In genomic region chr20:57947421-57948176, GRCh38 we compare ENCODE assay signal across 19 cellular contexts.
A peak's percentile ranks its signal among the peaks of the same experiment; 100 is the strongest.
DNase-seq lines count a peak whose midpoint lies in the region; ATAC-seq, FAIRE-seq and TF ChIP-seq lines count a peak whose summit lies in the region.
"Had no signal": no experiment of that assay in that cellular context is flagged by ENCODE, and none has a peak within 500 bp of the region (broad histone marks: within the 10 kb centered on the region; RNA-seq: fewer than 3 reads in every experiment).

No MANE protein-coding gene starts in this region.

- H3K9ac ChIP-seq in astrocyte (ENCODE audit: low read length), result peak overlapping the region; percentile 50
- H3K9ac ChIP-seq: parathyroid adenoma had no signal

- H3K4me1 Mint-ChIP-seq in GM23338 (no peaks in the 10 kb centered on the region), astrocyte (ENCODE audit: low read depth, unreplicated experiment) (peaks cover 8% of the 10 kb centered on the region)

- H3K4me1 ChIP-seq in GM23338 (ENCODE audit: insufficient read depth) (no peaks in the 10 kb centered on the region), astrocyte (ENCODE audit: insufficient read depth, low read length) (peaks cover 18% of the 10 kb centered on the region), right lobe of liver (no peaks in the 10 kb centered on the region)
- H3K4me1 ChIP-seq: HAP-1, parathyroid adenoma had no signal

- no peaks in the 10 kb centered on the region; the same call in 1 of the 2 replicates for H3K9me2 ChIP-seq in GM23338 (ENCODE audit: insufficient read depth)

- H4K20me1 ChIP-seq in GM23338 (replicated peaks; ENCODE audit: insufficient read depth) (no peaks in the 10 kb centered on the region), astrocyte (ENCODE audit: insufficient read depth, low read length) (no peaks in the 10 kb centered on the region)

- H3K27me3 ChIP-seq in GM23338 (ENCODE audit: insufficient read depth) (no peaks in the 10 kb centered on the region), astrocyte (ENCODE audit: insufficient read depth, low read length) (no peaks in the 10 kb centered on the region), right lobe of liver (no peaks in the 10 kb centered on the region)

- 86% methylated on average over 12 of the region's 16 CpGs for WGBS in right lobe of liver (ENCODE audit: insufficient coverage, low coverage, low lambda C conversion rate, missing lambda C conversion rate)

- no peak for TF ChIP-seq CTCF in GM23338 (conservative IDR thresholded peaks at IDR 0.05; ENCODE audit: low read depth in 2 of 2)
- TF ChIP-seq CTCF in astrocyte (IDR thresholded peaks at IDR 0.05; ENCODE audit: insufficient read depth, low read depth, low read length), result peak; percentile 5
- TF ChIP-seq CTCF in fibroblast of villous mesenchyme (IDR thresholded peaks at IDR 0.05; ENCODE audit: insufficient read depth, low read depth, low read length), result no peak
- TF ChIP-seq CTCF in right lobe of liver (IDR thresholded peaks at IDR 0.05), result no peak

- no peak for FAIRE-seq in astrocyte (lab: Jason Lieb, UNC)
- FAIRE-seq: GM12878 had no signal

- peaks cover 18% of the 10 kb centered on the region for H3K27me3 Mint-ChIP-seq in GM23338 (ENCODE audit: insufficient read depth, low read depth, poor library complexity)
- H3K27me3 Mint-ChIP-seq in astrocyte (ENCODE audit: low read depth, unreplicated experiment), result peaks cover 26% of the 10 kb centered on the region
- H3K27me3 Mint-ChIP-seq: CD4-positive, alpha-beta T cell had no signal

- no peaks in the 10 kb centered on the region for H3K9me3 ChIP-seq in astrocyte (ENCODE audit: insufficient read depth, low read depth, low read length)
- H3K9me3 ChIP-seq in right lobe of liver, result no peaks in the 10 kb centered on the region
- H3K9me3 ChIP-seq: HAP-1 had no signal

- ATAC-seq in GM23338 (no peak), HG02870 (IDR thresholded peaks at IDR 0.05; ENCODE audit: unreplicated experiment) (no peak), right lobe of liver (no peak)
- ATAC-seq: activated CD8-positive, alpha-beta T cell treated with anti-CD3 and anti-CD28 coated beads, Interleukin-2, amount 10 ng/mL, durations not matched to agents 7 days and 5 days; GM12878 had no signal

- H3K27ac Mint-ChIP-seq in GM23338 (peak overlapping the region; percentile 31; the same call in 1 of the 2 replicates), astrocyte (ENCODE audit: unreplicated experiment) (no peak overlapping the region)
- H3K27ac Mint-ChIP-seq: activated CD8-positive, alpha-beta T cell treated with anti-CD3 and anti-CD28 coated beads, Interleukin-2, amount 10 ng/mL, durations not matched to agents 7 days and 5 days; activated T-helper 2 cell treated with anti-CD3 and anti-CD28 coated beads, Interferon-gamma antibody, Interleukin-2, Interleukin-4, amounts not matched to agents 10 μg/mL and 5 μg/mL and 100 μg/mL, durations not matched to agents 14 hours and 24 hours and 36 hours; CD4-positive, alpha-beta T cell had no signal

- H3K36me3 Mint-ChIP-seq in GM23338 (ENCODE audit: low read depth) (no peaks in the 10 kb centered on the region; the same call in 2 of the 3 replicates), astrocyte (ENCODE audit: low read depth, unreplicated experiment) (no peaks in the 10 kb centered on the region)

- H2AFZ ChIP-seq in GM23338 (no peak overlapping the region), astrocyte (ENCODE audit: low read depth, low read length) (peak overlapping the region; percentile 36)
- H2AFZ ChIP-seq: parathyroid adenoma had no signal

- no peaks in the 10 kb centered on the region for H3K79me2 ChIP-seq in GM23338 (replicated peaks; ENCODE audit: insufficient read depth)
- no peaks in the 10 kb centered on the region for H3K79me2 ChIP-seq in astrocyte (ENCODE audit: insufficient read depth, low read length)
- H3K79me2 ChIP-seq: parathyroid adenoma had no signal

- H3K9me3 Mint-ChIP-seq in GM23338 (peaks cover 9% of the 10 kb centered on the region), astrocyte (ENCODE audit: unreplicated experiment) (peaks cover 11% of the 10 kb centered on the region)
- H3K9me3 Mint-ChIP-seq: activated T-helper 2 cell treated with anti-CD3 and anti-CD28 coated beads, Interferon-gamma antibody, Interleukin-2, Interleukin-4, amounts not matched to agents 10 μg/mL and 5 μg/mL and 100 μg/mL, durations not matched to agents 14 hours and 24 hours and 36 hours; CD4-positive, alpha-beta T cell had no signal

- H3K27ac ChIP-seq in GM23338 (ENCODE audit: low read depth) (no peak overlapping the region), astrocyte (ENCODE audit: low read depth, low read length) (peak overlapping the region; percentile 76), right lobe of liver (no peak overlapping the region)
- H3K27ac ChIP-seq: parathyroid adenoma had no signal

- H3K4me3 ChIP-seq in GM23338, result no peak overlapping the region
- H3K4me3 ChIP-seq in astrocyte (ENCODE audit: insufficient read depth, low read depth, low read length), result no peak overlapping the region
- no peak overlapping the region for H3K4me3 ChIP-seq in fibroblast of villous mesenchyme (ENCODE audit: low read depth, low read length)
- H3K4me3 ChIP-seq in right lobe of liver, result no peak overlapping the region
- H3K4me3 ChIP-seq: GM12878, HAP-1 had no signal

- TF ChIP-seq POLR2A in right lobe of liver (IDR thresholded peaks at IDR 0.05), result no peak

- H3K36me3 ChIP-seq in GM23338 (ENCODE audit: insufficient read depth), result no peaks in the 10 kb centered on the region
- H3K36me3 ChIP-seq in astrocyte (ENCODE audit: insufficient read depth, low read length), result no peaks in the 10 kb centered on the region
- no peaks in the 10 kb centered on the region for H3K36me3 ChIP-seq in right lobe of liver
- H3K36me3 ChIP-seq: HAP-1 had no signal

- no peak for DNase-seq in GM23338 (ENCODE audit: low spot score)
- peak; percentile 88 for DNase-seq in astrocyte (ENCODE audit: low read depth)
- peak; percentile 44 for DNase-seq in fibroblast of villous mesenchyme (ENCODE audit: low read depth)
- peak; percentile 76 for DNase-seq in smooth muscle cell of the brain vasculature (ENCODE audit: low read depth, low spot score)
- no peak for DNase-seq in stimulated activated CD4-positive, alpha-beta T cell treated with anti-CD3 and anti-CD28 coated beads, Interleukin-2, amount 100 ng/mL, for 48 hours
- DNase-seq in right lobe of liver, result no peak
- no peak for DNase-seq in islet precursor cell
- DNase-seq: activated CD8-positive, alpha-beta T cell treated with anti-CD3 and anti-CD28 coated beads, Interleukin-2, amount 10 ng/mL, durations not matched to agents 7 days and 5 days; CD4-positive, alpha-beta T cell; DND-41; Karpas-422; NCI-H146; OCI-M1; substantia nigra had no signal

- intact Hi-C loops in right lobe of liver (cut with DNase I), result no loop called here

- H3K4me2 ChIP-seq in GM23338 (no peak overlapping the region), astrocyte (ENCODE audit: low read length) (peak overlapping the region; percentile 62)

- no peaks in the 10 kb centered on the region for H3F3A ChIP-seq in GM23338 (replicated peaks; ENCODE audit: low read depth)

- H3K4me3 Mint-ChIP-seq in GM23338 (no peak overlapping the region), astrocyte (ENCODE audit: unreplicated experiment) (no peak overlapping the region)
- H3K4me3 Mint-ChIP-seq: activated CD8-positive, alpha-beta T cell treated with anti-CD3 and anti-CD28 coated beads, Interleukin-2, amount 10 ng/mL, durations not matched to agents 7 days and 5 days; CD4-positive, alpha-beta T cell had no signal

TF ChIP-seq in GM23338, 12 proteins besides CTCF, POLR2A, EP300 and RAD21:
- TF ChIP-seq STAT1 (IDR thresholded peaks at IDR 0.05; ENCODE audit: unreplicated experiment), result no peak

Comparison
In these comparisons a context has a peak if more than half of its experiments do, and no peak if none do; other contexts are left out.
1. DNase-seq: peak in astrocyte (single experiment), fibroblast of villous mesenchyme (single experiment) and smooth muscle cell of the brain vasculature (single experiment); none in GM23338 (single experiment), stimulated activated CD4-positive, alpha-beta T cell treated with anti-CD3 and anti-CD28 coated beads, Interleukin-2, amount 100 ng/mL, for 48 hours (0 of 2), right lobe of liver (0 of 3) and islet precursor cell (single experiment).